In genomic region chr3:33717616-33717865, GRCh38 we compare ENCODE assay signal across 8 cellular contexts. TPM values are rescaled to one million over a fixed set of nuclear protein-coding genes. Genes with fewer than 3 reads are reported as not detected.
DNase-seq lines count a peak whose midpoint lies in the region; ATAC-seq and TF ChIP-seq lines count a peak whose summit lies in the region.

No MANE protein-coding gene starts in this region.

- H3K27me3 ChIP-seq in NT2/D1 (ENCODE audit: insufficient read depth, insufficient read length) (no peaks in the 10 kb centered on the region), body of pancreas (no peaks in the 10 kb centered on the region)

- no peaks in the 10 kb centered on the region for H3K9me3 ChIP-seq in NT2/D1 (ENCODE audit: insufficient read depth, low read length)
- no peaks in the 10 kb centered on the region for H3K9me3 ChIP-seq in body of pancreas

- DNase-seq in NCI-H2196 (lab: John Stamatoyannopoulos, UW; ENCODE audit: unreplicated experiment) (peak; percentile 42), NCI-H2196 treated with DMSO at 0.1 percent for 48 hours (lab: John Stamatoyannopoulos, UW; ENCODE audit: unreplicated experiment) (no peak), NT2/D1 (ENCODE audit: low read depth, low spot score) (peak; percentile 50), body of pancreas (peak; percentile 68 to 74 (median 70)), inferior parietal cortex (ENCODE audit: extremely low spot score) (peak; percentile 25), activated gamma-delta T cell (lab: John Stamatoyannopoulos, UW) (no peak)
- peak; percentile 26 for DNase-seq in stimulated activated CD4-positive, alpha-beta T cell treated with anti-CD3 and anti-CD28 coated beads, Interleukin-2, amount 100 ng/mL, for 4 hours (ENCODE audit: low read depth)

- H3K4me3 ChIP-seq in NT2/D1 (ENCODE audit: insufficient read length, low read depth) (peak overlapping the region; percentile 78), body of pancreas (peak overlapping the region; percentile 78 to 83)

- TF ChIP-seq CTCF in body of pancreas (IDR thresholded peaks at IDR 0.05) = no peak

- ATAC-seq in HG02610 (IDR thresholded peaks at IDR 0.05; ENCODE audit: unreplicated experiment) (peak; percentile 58), body of pancreas (peak; percentile 71)

- 1% methylated on average over 25 of the region's 26 CpGs; no CpG with 5 or more reads in 1 of the 2 donors for WGBS in body of pancreas, 2 donors

- intact Hi-C loops in body of pancreas (cut with DNase I) = no loop called here

- peaks cover 3% of the 10 kb centered on the region for H3K36me3 ChIP-seq in NT2/D1 (ENCODE audit: insufficient read depth, insufficient read length, low read length)
- no peaks in the 10 kb centered on the region for H3K36me3 ChIP-seq in body of pancreas (replicated peaks in 1 of 2; ENCODE audit: insufficient read depth in 1 of 2, low read depth in 2 of 2)

- TF ChIP-seq POLR2A in body of pancreas (IDR thresholded peaks at IDR 0.05) = no peak

- H3K9ac ChIP-seq in NT2/D1 (ENCODE audit: insufficient read length, low read depth) = peak overlapping the region; percentile 91

- H3K27ac ChIP-seq in body of pancreas = peak overlapping the region; percentile 94 to 100 (median 98)

- H3K4me1 ChIP-seq in NT2/D1 (ENCODE audit: insufficient read depth, insufficient read length) = no peaks in the 10 kb centered on the region
- peaks cover 11% of the 10 kb centered on the region for H3K4me1 ChIP-seq in body of pancreas

RNA-seq across cellular contexts. Expression of gene CLASP2, which starts 0.5 kb away (rescaled TPM):
- 10 to 100 TPM; 34.8 to 47.8 TPM for total RNA-seq in body of pancreas

Comparison
In these comparisons a context has a peak if more than half of its experiments do, and no peak if none do; other contexts are left out.
1. DNase-seq: peak in NCI-H2196 (single experiment), NT2/D1 (single experiment), body of pancreas (4 of 4), inferior parietal cortex (single experiment) and stimulated activated CD4-positive, alpha-beta T cell treated with anti-CD3 and anti-CD28 coated beads, Interleukin-2, amount 100 ng/mL, for 4 hours (single experiment); none in NCI-H2196 treated with DMSO at 0.1 percent for 48 hours (single experiment) and activated gamma-delta T cell (single experiment).